ENCODE assay signal across 16 cellular contexts in the genomic region with DNA sequence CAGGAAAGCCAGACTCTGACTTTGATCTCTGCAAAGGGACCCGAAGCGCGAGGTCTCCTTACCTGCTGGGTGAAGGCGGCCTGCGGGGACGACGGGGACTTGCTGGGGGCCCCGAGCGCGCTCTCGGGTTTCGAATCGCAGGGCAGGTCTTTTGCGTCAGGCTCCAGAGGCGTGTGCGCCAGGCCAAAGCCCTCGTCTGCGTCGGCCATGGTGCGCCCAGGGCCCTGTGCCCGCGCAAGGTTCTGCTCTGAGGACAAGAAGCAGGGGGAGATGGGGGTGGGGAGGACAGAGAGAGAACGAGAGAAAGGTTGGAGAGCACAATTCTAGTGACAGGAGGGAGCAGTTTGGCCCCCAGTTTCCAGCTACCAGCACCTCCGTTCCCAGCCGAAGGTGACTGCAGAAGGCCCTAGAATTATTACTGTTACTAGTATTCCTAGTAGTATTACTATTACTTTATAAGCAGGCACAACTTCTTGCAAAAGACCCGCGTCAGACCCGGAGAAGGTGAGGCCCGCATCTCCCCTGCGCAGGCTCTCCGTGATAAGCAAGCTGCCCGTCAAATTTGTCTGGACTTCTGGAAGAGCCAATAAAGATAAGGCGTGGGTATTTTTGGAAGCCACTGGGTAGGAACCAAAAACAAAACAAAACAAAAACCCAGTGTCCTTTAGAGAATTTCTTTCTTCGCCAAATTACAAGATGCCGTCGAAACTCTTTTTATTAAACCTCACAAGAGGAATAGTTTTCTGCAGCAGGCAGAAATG. TPM values are rescaled to one million over a fixed set of nuclear protein-coding genes. Genes with fewer than 3 reads are reported as not detected.
DNase-seq lines count a peak whose midpoint lies in the region; ATAC-seq and TF ChIP-seq lines count a peak whose summit lies in the region.
"Had no signal": no experiment of that assay in that cellular context is flagged by ENCODE, and none has a peak within 500 bp of the region (broad histone marks: within the 10 kb centered on the region; RNA-seq: fewer than 3 reads in every experiment).

No MANE protein-coding gene starts in this region.

- DNase-seq in GM13976 (ENCODE audit: low spot score) (peak; percentile 9), left cardiac atrium (no peak), retina (peak; percentile 83), NCI-H524 treated with DMSO at 0.1 percent for 48 hours (lab: John Stamatoyannopoulos, UW) (no peak), NCI-H2029 (lab: John Stamatoyannopoulos, UW) (no peak), HPDE6-E6E7 (ENCODE audit: extremely low spot score) (no peak)
- DNase-seq in T-helper 2 cell treated with Interferon-gamma antibody and Interleukin-4, amounts not matched to agents 5 μg/mL and 100 μg/mL, for 36 hours (ENCODE audit: low spot score): no peak
- DNase-seq: activated naive CD4-positive, alpha-beta T cell treated with anti-CD3 and anti-CD28 coated beads, Interleukin-2, amount 10 ng/mL, durations not matched to agents 7 days and 5 days; naive thymus-derived CD8-positive, alpha-beta T cell; NCI-H345; stimulated activated CD4-positive, alpha-beta T cell treated with anti-CD3 and anti-CD28 coated beads, Interleukin-2, amount 100 ng/mL, for 24 hours; WERI-Rb-1 had no signal

- H3K4me1 Mint-ChIP-seq in T-helper 2 cell treated with Interferon-gamma antibody and Interleukin-4, amounts not matched to agents 5 μg/mL and 100 μg/mL, for 36 hours (ENCODE audit: low read depth): no peaks in the 10 kb centered on the region
- H3K4me1 Mint-ChIP-seq: activated naive CD4-positive, alpha-beta T cell treated with anti-CD3 and anti-CD28 coated beads, Interleukin-2, amount 10 ng/mL, durations not matched to agents 7 days and 5 days had no signal

- H3K4me3 Mint-ChIP-seq in T-helper 2 cell treated with Interferon-gamma antibody and Interleukin-4, amounts not matched to agents 5 μg/mL and 100 μg/mL, for 36 hours: no peak overlapping the region
- H3K4me3 Mint-ChIP-seq: activated naive CD4-positive, alpha-beta T cell treated with anti-CD3 and anti-CD28 coated beads, Interleukin-2, amount 10 ng/mL, durations not matched to agents 7 days and 5 days; naive thymus-derived CD8-positive, alpha-beta T cell had no signal

- no peaks in the 10 kb centered on the region for H3K36me3 Mint-ChIP-seq in T-helper 2 cell treated with Interferon-gamma antibody and Interleukin-4, amounts not matched to agents 5 μg/mL and 100 μg/mL, for 36 hours (ENCODE audit: low read depth)

- H3K27ac Mint-ChIP-seq in T-helper 2 cell treated with Interferon-gamma antibody and Interleukin-4, amounts not matched to agents 5 μg/mL and 100 μg/mL, for 36 hours: no peak overlapping the region
- H3K27ac Mint-ChIP-seq: activated naive CD4-positive, alpha-beta T cell treated with anti-CD3 and anti-CD28 coated beads, Interleukin-2, amount 10 ng/mL, durations not matched to agents 7 days and 5 days had no signal

- peak; percentile 38 to 41 for ATAC-seq in left cardiac atrium
- ATAC-seq: naive thymus-derived CD8-positive, alpha-beta T cell had no signal

- peak overlapping the region; percentile 91 for H3K4me3 ChIP-seq in WI38 (ENCODE audit: low read depth, low read length)
- H3K4me3 ChIP-seq: tibial nerve had no signal

- H3K9me3 Mint-ChIP-seq in T-helper 2 cell treated with Interferon-gamma antibody and Interleukin-4, amounts not matched to agents 5 μg/mL and 100 μg/mL, for 36 hours: no peaks in the 10 kb centered on the region
- H3K9me3 Mint-ChIP-seq: activated naive CD4-positive, alpha-beta T cell treated with anti-CD3 and anti-CD28 coated beads, Interleukin-2, amount 10 ng/mL, durations not matched to agents 7 days and 5 days had no signal

- in situ Hi-C loops in GM13976 (cut with MboI; ENCODE audit: low sequenced_read_pairs, unreplicated experiment): loop anchor here (25.0 kb wide), 1 partner anchor 942 kb away; a partner anchor contains a TSS

- peaks cover 98% of the 10 kb centered on the region for H3K27me3 Mint-ChIP-seq in T-helper 2 cell treated with Interferon-gamma antibody and Interleukin-4, amounts not matched to agents 5 μg/mL and 100 μg/mL, for 36 hours (ENCODE audit: low read depth)

- intact Hi-C loops in left cardiac atrium (cut with DNase I): loop anchor here in 1 of 2 donors (5.0 to 10.0 kb wide), 2 partner anchors 43 to 71 kb away; no protein-coding TSS in a partner anchor

- TF ChIP-seq CTCF in GM13976 (IDR thresholded peaks at IDR 0.05; ENCODE audit: borderline replicate concordance, control extremely low read depth, extremely low read depth, insufficient read depth, missing control alignments): no peak
- TF ChIP-seq CTCF in WI38 (IDR thresholded peaks at IDR 0.05; ENCODE audit: low read depth, low read length): no peak

RNA-seq across cellular contexts. Expression of a gene that starts 2.1 kb away (rescaled TPM):
- total RNA-seq in left cardiac atrium: 100 to 1,000 TPM; 116 to 236 TPM
- total RNA-seq: bronchial epithelial cell; naive thymus-derived CD8-positive, alpha-beta T cell; renal cortical epithelial cell; tibial nerve had no signal

Comparison
In these comparisons a context has a peak if more than half of its experiments do, and no peak if none do; other contexts are left out.
1. DNase-seq: peak in GM13976 (single experiment) and retina (single experiment); none in left cardiac atrium (single experiment), T-helper 2 cell treated with Interferon-gamma antibody and Interleukin-4, amounts not matched to agents 5 μg/mL and 100 μg/mL, for 36 hours (single experiment), NCI-H524 treated with DMSO at 0.1 percent for 48 hours (single experiment), NCI-H2029 (single experiment) and HPDE6-E6E7 (single experiment).